ENCODE assay signal across 1 cellular context in genomic region chr17:63665527-63666214, GRCh38.
TF ChIP-seq lines count a peak whose summit lies in the region.

No MANE protein-coding gene starts in this region.

TF ChIP-seq in WTC11, 78 proteins besides CTCF, POLR2A, EP300 and RAD21:
- no peak for TF ChIP-seq ZNF532 (CRISPR knock-in tag; IDR thresholded peaks at IDR 0.05; ENCODE audit: borderline replicate concordance)
- no peak for TF ChIP-seq NR3C1 (CRISPR knock-in tag; conservative IDR thresholded peaks at IDR 0.05; ENCODE audit: low read depth)
- TF ChIP-seq FOXP1 (CRISPR knock-in tag; IDR thresholded peaks at IDR 0.05; ENCODE audit: borderline replicate concordance): no peak
